Comparison of ENCODE assay signal across 8 cellular contexts in the genomic region with DNA sequence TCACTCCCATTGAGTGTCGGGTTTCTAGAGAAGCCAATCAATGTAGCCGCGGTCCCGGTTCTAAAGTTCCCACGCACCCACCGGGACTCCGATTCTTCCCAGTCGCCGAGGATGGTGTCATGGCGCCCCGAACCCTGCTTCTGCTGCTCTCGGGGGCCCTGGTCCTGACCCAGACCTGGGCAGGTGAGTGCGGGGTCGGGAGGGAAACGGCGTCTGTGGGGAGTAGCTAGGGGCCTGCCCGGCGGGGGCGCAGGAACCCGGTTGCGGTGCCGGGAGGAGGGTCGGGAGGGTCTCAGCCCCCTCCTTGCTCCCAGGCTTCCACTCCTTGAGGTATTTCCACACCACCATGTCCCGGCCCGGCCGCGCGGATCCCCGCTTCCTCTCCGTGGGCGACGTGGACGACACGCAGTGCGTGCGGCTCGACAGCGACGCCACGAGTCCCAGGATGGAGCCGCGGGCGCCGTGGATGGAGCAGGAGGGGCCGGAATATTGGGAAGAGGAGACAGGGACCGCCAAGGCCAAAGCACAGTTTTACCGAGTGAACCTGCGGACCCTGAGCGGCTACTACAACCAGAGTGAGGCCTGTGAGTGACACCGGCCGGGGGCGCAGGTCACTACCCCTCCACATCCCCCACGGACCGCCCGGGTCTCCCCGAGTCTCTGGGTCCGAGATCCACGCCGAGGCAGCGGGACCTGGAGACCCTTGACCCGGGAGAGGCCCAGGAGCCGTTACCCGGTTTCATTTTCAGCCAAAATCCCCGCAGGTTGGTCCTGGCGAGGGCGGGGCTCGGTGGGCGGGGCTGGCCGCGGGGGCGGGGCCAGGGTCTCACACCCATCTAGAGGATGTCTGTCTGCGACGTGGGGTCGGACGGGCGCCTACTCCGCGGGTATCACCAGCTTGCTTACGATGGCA. TPM values are rescaled to one million over a fixed set of nuclear protein-coding genes. Genes with fewer than 3 reads are reported as not detected.
A peak's percentile ranks its signal among the peaks of the same experiment; 100 is the strongest.
DNase-seq lines count a peak whose midpoint lies in the region; ATAC-seq and TF ChIP-seq lines count a peak whose summit lies in the region.

No MANE protein-coding gene starts in this region.

- ATAC-seq in CD4-positive, CD25-positive, alpha-beta regulatory T cell (ENCODE audit: low read depth in 2 of 2) = peak; percentile 80 to 93
- peak; percentile 86 for ATAC-seq in omental fat pad (ENCODE audit: low FRiP score)

- peak overlapping the region; percentile 72 for H3K27ac ChIP-seq in CD4-positive, CD25-positive, alpha-beta regulatory T cell (ENCODE audit: insufficient read depth, low read length, poor library complexity, severe bottlenecking)
- H3K27ac ChIP-seq in MM.1S (ENCODE audit: low read length) = no peak overlapping the region

- peak; percentile 64 to 80 (median 65) for DNase-seq in CD4-positive, CD25-positive, alpha-beta regulatory T cell
- peak; percentile 46 for DNase-seq in MM.1S
- peak; percentile 73 for DNase-seq in activated gamma-delta T cell (lab: John Stamatoyannopoulos, UW)
- DNase-seq in globus pallidus (ENCODE audit: low spot score) = peak; percentile 29
- DNase-seq in omental fat pad (ENCODE audit: low spot score) = peak; percentile 34
- peak; percentile 53 for DNase-seq in superior temporal gyrus (ENCODE audit: extremely low spot score)
- no peak for DNase-seq in NCI-H226
- no peak for DNase-seq in A172 (ENCODE audit: low spot score)

- H3K4me3 ChIP-seq in CD4-positive, CD25-positive, alpha-beta regulatory T cell (ENCODE audit: low read depth, low read length) = peak overlapping the region; percentile 57
- H3K4me3 ChIP-seq in MM.1S (ENCODE audit: low read length) = peak overlapping the region; percentile 72

- no peaks in the 10 kb centered on the region for H3K79me2 ChIP-seq in MM.1S (ENCODE audit: low read length)

- H3K36me3 ChIP-seq in CD4-positive, CD25-positive, alpha-beta regulatory T cell (ENCODE audit: control insufficient read depth, insufficient read depth, low read length) = no peaks in the 10 kb centered on the region
- no peaks in the 10 kb centered on the region for H3K36me3 ChIP-seq in MM.1S (replicated peaks; ENCODE audit: insufficient read depth, low read length)

- peaks cover 0 to 11% (median 8%) of the 10 kb centered on the region in 7 donors for H3K9me3 Mint-ChIP-seq in CD4-positive, CD25-positive, alpha-beta regulatory T cell

- peak overlapping the region; percentile 52 to 91 (median 90) for H3K4me3 Mint-ChIP-seq in CD4-positive, CD25-positive, alpha-beta regulatory T cell

- H3K4me1 ChIP-seq in CD4-positive, CD25-positive, alpha-beta regulatory T cell (ENCODE audit: control insufficient read depth, insufficient read depth, low read length, poor library complexity, severe bottlenecking) = peaks cover 17% of the 10 kb centered on the region
- H3K4me1 ChIP-seq in MM.1S (ENCODE audit: low read length) = no peaks in the 10 kb centered on the region

- no peak overlapping the region; the same call in 1 of the 2 replicates for H3K9ac ChIP-seq in MM.1S (ENCODE audit: low read length)

- no peaks in the 10 kb centered on the region for H3K9me2 ChIP-seq in MM.1S (replicated peaks; ENCODE audit: insufficient read depth, low read length)

- H3K4me2 ChIP-seq in MM.1S (ENCODE audit: low read depth, low read length) = peak overlapping the region; percentile 85

- peaks cover 7 to 22% (median 11%) of the 10 kb centered on the region in 4 donors for H3K4me1 Mint-ChIP-seq in CD4-positive, CD25-positive, alpha-beta regulatory T cell

- H2AFZ ChIP-seq in MM.1S (ENCODE audit: low read length) = peak overlapping the region; percentile 90

- peaks cover 29% of the 10 kb centered on the region for H3K27me3 ChIP-seq in CD4-positive, CD25-positive, alpha-beta regulatory T cell (ENCODE audit: control insufficient read depth, insufficient read depth, low read length)
- 0 out of 2 replicates have a peak, but pooled peaks cover 5% of the 10 kb centered on the region for H3K27me3 ChIP-seq in MM.1S (replicated peaks; ENCODE audit: insufficient read depth, low read length)

- no peaks in the 10 kb centered on the region for H4K20me1 ChIP-seq in MM.1S (ENCODE audit: insufficient read depth, low read length)

- H3K27me3 Mint-ChIP-seq in CD4-positive, CD25-positive, alpha-beta regulatory T cell = peaks cover 45% of the 10 kb centered on the region

- H3K36me3 Mint-ChIP-seq in CD4-positive, CD25-positive, alpha-beta regulatory T cell = peaks cover 8% of the 10 kb centered on the region

- TF ChIP-seq CTCF in MM.1S (IDR thresholded peaks at IDR 0.05; ENCODE audit: low read length) = no peak
- TF ChIP-seq CTCF in omental fat pad (IDR thresholded peaks at IDR 0.05) = peak in 1 of 3 donors; percentile 30

- H3K27ac Mint-ChIP-seq in CD4-positive, CD25-positive, alpha-beta regulatory T cell = peak overlapping the region; percentile 53 to 68 (median 62)

- H3F3A ChIP-seq in MM.1S (ENCODE audit: insufficient read depth, low read length) = no peaks in the 10 kb centered on the region

- H3K9me3 ChIP-seq in CD4-positive, CD25-positive, alpha-beta regulatory T cell (ENCODE audit: control insufficient read depth in 2 of 2, low read length in 2 of 2) = peaks cover 2 to 15% of the 10 kb centered on the region in 2 experiments
- H3K9me3 ChIP-seq in MM.1S (replicated peaks; ENCODE audit: insufficient read depth, low read length) = no peaks in the 10 kb centered on the region

RNA-seq across cellular contexts. Expression of a gene that starts 35.2 kb away (rescaled TPM):
- 0.49 TPM for total RNA-seq in CD4-positive, CD25-positive, alpha-beta regulatory T cell
- polyA plus RNA-seq in CD4-positive, CD25-positive, alpha-beta regulatory T cell = 1 to 10 TPM in 3 of 4 donors, under 1 TPM in 1; 0.39 to 3.2 (median 1.3) TPM
- total RNA-seq in omental fat pad = not detected
- total RNA-seq in A172 (2014; rRNA removed; shearing (Covaris generic)) = not detected in 2 replicates

Comparison
In these comparisons a context has a peak if more than half of its experiments do, and no peak if none do; other contexts are left out.
1. DNase-seq: peak in CD4-positive, CD25-positive, alpha-beta regulatory T cell (3 of 3), MM.1S (single experiment), activated gamma-delta T cell (single experiment), globus pallidus (single experiment), omental fat pad (single experiment) and superior temporal gyrus (single experiment); none in NCI-H226 (single experiment) and A172 (single experiment).